ENCODE assay signal across 8 cellular contexts in the genomic region with DNA sequence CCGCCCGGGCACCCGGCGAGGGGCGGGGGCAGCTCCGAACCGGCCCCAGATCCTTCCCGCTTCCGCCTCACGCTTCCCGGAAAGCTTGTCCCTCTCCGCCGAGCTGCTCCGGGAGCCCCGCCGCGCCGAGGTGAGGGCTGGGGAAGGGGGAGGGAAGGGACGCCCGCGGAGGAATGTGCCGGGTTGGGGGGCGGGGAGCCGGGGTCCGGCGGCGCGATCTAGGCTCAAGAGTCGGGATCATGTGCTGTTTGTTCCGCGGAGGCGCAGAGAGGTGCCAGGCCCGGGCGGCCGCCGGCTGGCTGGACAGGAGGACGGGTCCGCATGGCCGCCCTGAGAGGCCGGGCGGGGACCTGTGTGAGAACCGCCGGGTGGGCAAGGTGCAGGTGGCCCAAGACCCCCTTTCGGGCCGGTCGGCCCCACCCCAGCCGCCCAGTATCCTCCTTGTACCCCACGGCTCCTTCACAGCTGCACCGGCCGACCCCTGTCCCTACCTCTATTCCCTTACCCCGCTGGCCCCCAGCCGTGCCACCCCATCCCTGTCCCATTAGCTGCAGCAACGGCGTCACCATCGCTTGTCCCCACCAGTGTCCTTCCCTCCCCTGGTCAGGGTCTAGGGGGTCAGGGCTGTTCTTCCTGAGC. TPM values are rescaled to one million over a fixed set of nuclear protein-coding genes. Genes with fewer than 3 reads are reported as not detected.
DNase-seq lines count a peak whose midpoint lies in the region; ATAC-seq and TF ChIP-seq lines count a peak whose summit lies in the region.

No MANE protein-coding gene starts in this region.

- H3K4me3 Mint-ChIP-seq in MCF 10A (ENCODE audit: unreplicated experiment): peak overlapping the region; percentile 97
- H3K4me3 Mint-ChIP-seq in stimulated activated naive CD8-positive, alpha-beta T cell treated with anti-CD3 and anti-CD28 coated beads, Interleukin-15, amount 100 ng/mL, for 72 hours: peak overlapping the region; percentile 92

- peak overlapping the region; percentile 33; the same call in 1 of the 2 replicates for H3K4me2 ChIP-seq in KMS-11

- H3K9me3 Mint-ChIP-seq in MCF 10A (ENCODE audit: unreplicated experiment): no peaks in the 10 kb centered on the region
- no peaks in the 10 kb centered on the region for H3K9me3 Mint-ChIP-seq in stimulated activated naive CD8-positive, alpha-beta T cell treated with anti-CD3 and anti-CD28 coated beads, Interleukin-15, amount 100 ng/mL, for 72 hours

- H3K79me2 ChIP-seq in KMS-11 (ENCODE audit: insufficient read depth, low read depth): no peaks in the 10 kb centered on the region

- no peak overlapping the region for H3K27ac ChIP-seq in KMS-11

- no peak overlapping the region; the same call in 1 of the 2 replicates for H3K9ac ChIP-seq in KMS-11

- H3K36me3 Mint-ChIP-seq in MCF 10A (ENCODE audit: insufficient read depth, unreplicated experiment): peaks cover 22% of the 10 kb centered on the region

- H3K4me3 ChIP-seq in AG04449 (ENCODE audit: low read depth, low read length) (peak overlapping the region; percentile 96), KMS-11 (IDR thresholded peaks at IDR 0.05; ENCODE audit: insufficient read depth, low read depth, low read length) (no peak overlapping the region), kidney epithelial cell (ENCODE audit: low read depth, low read length) (peak overlapping the region; percentile 97)

- no TSS peak for BruUV-seq in MCF 10A (replicated peaks; lab: Mats Ljungman, UMichigan)

- H4K20me1 ChIP-seq in KMS-11 (ENCODE audit: insufficient read depth): no peaks in the 10 kb centered on the region

- ATAC-seq in stimulated activated naive CD8-positive, alpha-beta T cell treated with anti-CD3 and anti-CD28 coated beads, Interleukin-15, amount 100 ng/mL, for 72 hours: peak; percentile 28

- H2AFZ ChIP-seq in KMS-11 (ENCODE audit: low read depth): peak overlapping the region; percentile 22; the same call in 1 of the 2 replicates

- POLR2A ChIA-PET in AG04449 (lab: Yijun Ruan, JAX): interaction anchor here (0.8 to 2.1 kb wide), 4 partner anchors 11 to 59 kb away, joined by 4 to 14 read pairs (median 5); partner anchors contain the start of genes CAMTA2, PFN1, RNF167 and SLC25A11
- POLR2A ChIA-PET in MCF 10A (lab: Yijun Ruan, JAX): interaction anchor here (0.5 to 3.1 kb wide), 12 partner anchors 10 to 654 kb away, joined by 3 to 48 read pairs (median 6); partner anchors contain the start of genes CAMTA2, PFN1, RNF167 and SLC25A11

- no peaks in the 10 kb centered on the region for H3K27me3 ChIP-seq in KMS-11 (ENCODE audit: insufficient read depth, low read depth)
- H3K27me3 ChIP-seq in kidney epithelial cell (ENCODE audit: control insufficient read depth, insufficient read depth, low read length): no peaks in the 10 kb centered on the region

- CTCF ChIA-PET in AG04449 (lab: Yijun Ruan, JAX) (interaction anchor here (0.8 to 2.9 kb wide), 6 partner anchors 8 to 89 kb away, joined by 3 to 17 read pairs (median 6); partner anchors contain the start of gene CAMTA2), MCF 10A (lab: Yijun Ruan, JAX) (interaction anchor here (0.5 to 1.2 kb wide), 3 partner anchors 11 to 89 kb away, joined by 3 to 5 read pairs (median 4); partner anchors contain the start of gene CAMTA2)

- H3K36me3 ChIP-seq in KMS-11 (ENCODE audit: insufficient read depth) (no peaks in the 10 kb centered on the region), kidney epithelial cell (ENCODE audit: control insufficient read depth, insufficient read depth, low read length) (no peaks in the 10 kb centered on the region)

- no peak for TF ChIP-seq CTCF in AG04449 (IDR thresholded peaks at IDR 0.05; ENCODE audit: insufficient read depth, low read length, missing control alignments)
- no peak for TF ChIP-seq CTCF in GM20000 (IDR thresholded peaks at IDR 0.05; ENCODE audit: extremely low read depth, missing control alignments)
- TF ChIP-seq CTCF in KMS-11 (conservative IDR thresholded peaks at IDR 0.05; ENCODE audit: low read depth, low read length): no peak
- TF ChIP-seq CTCF in MCF 10A (IDR thresholded peaks at IDR 0.05; ENCODE audit: unreplicated experiment): no peak
- TF ChIP-seq CTCF in kidney epithelial cell (IDR thresholded peaks at IDR 0.05; ENCODE audit: insufficient read depth, low read length, poor library complexity, severe bottlenecking): no peak

- H3K4me1 ChIP-seq in KMS-11 (ENCODE audit: low read depth, poor library complexity, severe bottlenecking): no peaks in the 10 kb centered on the region

- DNase-seq in AG04449 (ENCODE audit: low read depth, low spot score) (no peak), GM20000 (ENCODE audit: low spot score) (peak; percentile 32), MCF 10A (ENCODE audit: unreplicated experiment) (peak; percentile 8), kidney epithelial cell (ENCODE audit: low read depth) (no peak), germinal center (ENCODE audit: low spot score) (no peak)
- DNase-seq in stimulated activated naive CD8-positive, alpha-beta T cell treated with anti-CD3 and anti-CD28 coated beads, Interleukin-15, amount 100 ng/mL, for 72 hours: no peak
- DNase-seq in activated effector memory CD4-positive, alpha-beta T cell treated with anti-CD3 and anti-CD28 coated beads, Interleukin-2, amount 50 U/mL, for 16 hours: no peak

- intact Hi-C loops in MCF 10A (cut with micrococcal nuclease): no loop called here

- H3K4me1 Mint-ChIP-seq in MCF 10A (ENCODE audit: insufficient read depth, unreplicated experiment): peaks cover 23% of the 10 kb centered on the region
- peaks cover 39% of the 10 kb centered on the region for H3K4me1 Mint-ChIP-seq in stimulated activated naive CD8-positive, alpha-beta T cell treated with anti-CD3 and anti-CD28 coated beads, Interleukin-15, amount 100 ng/mL, for 72 hours

- H3K27me3 Mint-ChIP-seq in MCF 10A (ENCODE audit: insufficient read depth, unreplicated experiment): no peaks in the 10 kb centered on the region
- no peaks in the 10 kb centered on the region for H3K27me3 Mint-ChIP-seq in stimulated activated naive CD8-positive, alpha-beta T cell treated with anti-CD3 and anti-CD28 coated beads, Interleukin-15, amount 100 ng/mL, for 72 hours

- H3K27ac Mint-ChIP-seq in MCF 10A (ENCODE audit: low read depth, unreplicated experiment): peak overlapping the region; percentile 86
- H3K27ac Mint-ChIP-seq in stimulated activated naive CD8-positive, alpha-beta T cell treated with anti-CD3 and anti-CD28 coated beads, Interleukin-15, amount 100 ng/mL, for 72 hours: peak overlapping the region in 1 of 2 donors; percentile 90

RNA-seq across cellular contexts. Expression of gene KIF1C, which starts 0.4 kb away (rescaled TPM):
- total RNA-seq in MCF 10A (2022) (84.8 and 100 TPM in 2 replicates), kidney epithelial cell (87.1 and 97.6 TPM in 2 replicates)

RNA-seq across cellular contexts. Expression of gene INCA1, which starts 0.8 kb away (rescaled TPM):
- total RNA-seq in MCF 10A (2022) (0.44 and 0.49 TPM in 2 replicates), kidney epithelial cell (0.41 and 2.2 TPM in 2 replicates)

RNA-seq across cellular contexts. Expression of gene CAMTA2, which starts 10.7 kb away (rescaled TPM):
- total RNA-seq in MCF 10A (2022) (126 and 154 TPM in 2 replicates), kidney epithelial cell (47.7 and 50.7 TPM in 2 replicates)

RNA-seq across cellular contexts. Expression of gene SPAG7, which starts 30.5 kb away (rescaled TPM):
- total RNA-seq in MCF 10A (2022): 112 and 151 TPM in 2 replicates
- total RNA-seq in kidney epithelial cell: 74.6 and 88.7 TPM in 2 replicates

RNA-seq across cellular contexts. Expression of gene SLC52A1, which starts 37.1 kb away (rescaled TPM):
- total RNA-seq in MCF 10A (2022) (not detected in 2 replicates), kidney epithelial cell (0.17 and 0.62 TPM in 2 replicates)

Comparison
In these comparisons a context has a peak if more than half of its experiments do, and no peak if none do; other contexts are left out.
1. DNase-seq: peak in GM20000 (single experiment) and MCF 10A (single experiment); none in AG04449 (single experiment), kidney epithelial cell (single experiment), stimulated activated naive CD8-positive, alpha-beta T cell treated with anti-CD3 and anti-CD28 coated beads, Interleukin-15, amount 100 ng/mL, for 72 hours (0 of 2), germinal center (single experiment) and activated effector memory CD4-positive, alpha-beta T cell treated with anti-CD3 and anti-CD28 coated beads, Interleukin-2, amount 50 U/mL, for 16 hours (single experiment).